34 cellular contexts compared by ENCODE assay signal in the genomic region with DNA sequence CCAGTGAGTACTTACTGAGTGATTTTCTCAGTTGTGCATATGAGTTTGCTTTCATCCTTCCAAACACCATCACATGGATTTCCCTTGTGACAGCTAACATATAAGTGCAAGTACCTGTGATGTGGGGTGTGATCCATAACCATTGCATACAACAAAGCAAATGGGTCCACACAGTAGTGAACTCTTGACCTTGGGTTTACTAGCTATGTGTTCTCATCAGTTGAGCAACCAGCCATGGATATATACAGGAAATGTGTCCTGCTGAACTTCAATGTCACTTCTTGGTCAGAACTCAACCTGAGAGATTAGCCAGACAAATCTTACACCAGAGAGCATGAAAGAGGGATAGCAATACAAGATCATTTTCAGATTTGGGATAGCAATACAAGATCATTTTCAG.
"Had no signal": no experiment of that assay in that cellular context is flagged by ENCODE, and none has a peak within 500 bp of the region (broad histone marks: within the 10 kb centered on the region; RNA-seq: fewer than 3 reads in every experiment).

No MANE protein-coding gene starts in this region.

- H3K4me2 ChIP-seq: neural progenitor cell had no signal

- H3K27ac Mint-ChIP-seq: activated CD4-positive, alpha-beta memory T cell treated with anti-CD3 and anti-CD28 coated beads, Interleukin-2, amount 10 ng/mL, durations not matched to agents 7 days and 5 days; activated CD4-positive, alpha-beta T cell treated with anti-CD3 and anti-CD28 coated beads, Interleukin-2, amount 10 ng/mL, durations not matched to agents 7 days and 5 days; activated naive CD4-positive, alpha-beta T cell treated with anti-CD3 and anti-CD28 coated beads, Interleukin-2, amount 50 U/mL, for 24 hours; activated naive CD8-positive, alpha-beta T cell treated with anti-CD3 and anti-CD28 coated beads, Interleukin-2, amount 50 U/mL, for 24 hours; activated T-helper 17 cell treated with anti-CD3 and anti-CD28 coated beads, Interleukin-2, amount 50 U/mL, for 72 hours; immature natural killer cell; natural killer cell; neural progenitor cell; T-helper 17 cell; WTC11 had no signal

- ATAC-seq: activated naive CD8-positive, alpha-beta T cell treated with anti-CD3 and anti-CD28 coated beads, Interleukin-2, amount 50 U/mL, for 24 hours; activated T-cell treated with anti-CD3 and anti-CD28 coated beads, Interleukin-2, amount 50 U/mL, for 4 hours; activated T-helper 17 cell treated with anti-CD3 and anti-CD28 coated beads, Interleukin-2, amount 50 U/mL, for 72 hours; heart left ventricle; left lung; lower lobe of right lung; natural killer cell; right cardiac atrium; stimulated activated naive CD8-positive, alpha-beta T cell treated with anti-CD3 and anti-CD28 coated beads, Interleukin-15, Interleukin-2, amounts not matched to agents 100 U/mL and 50 U/mL, for 24 hours; T-helper 17 cell; WTC11 had no signal

- H3K9me3 ChIP-seq: heart left ventricle, left lung, lower lobe of right lung, spleen, testis, transverse colon had no signal

- H3K9me3 Mint-ChIP-seq: activated CD4-positive, alpha-beta memory T cell treated with anti-CD3 and anti-CD28 coated beads, Interleukin-2, amount 10 ng/mL, durations not matched to agents 7 days and 5 days; activated CD4-positive, alpha-beta T cell treated with anti-CD3 and anti-CD28 coated beads, Interleukin-2, amount 10 ng/mL, durations not matched to agents 7 days and 5 days; activated naive CD4-positive, alpha-beta T cell treated with anti-CD3 and anti-CD28 coated beads, Interleukin-2, amount 50 U/mL, for 24 hours; activated naive CD8-positive, alpha-beta T cell treated with anti-CD3 and anti-CD28 coated beads, Interleukin-2, amount 50 U/mL, for 24 hours; neural progenitor cell had no signal

- H3K9ac ChIP-seq: neural progenitor cell had no signal

- H3K27ac ChIP-seq: cardiac muscle cell, coronary artery, dorsolateral prefrontal cortex, heart left ventricle, left lung, lower lobe of right lung, neural progenitor cell, spleen, testis, transverse colon had no signal

- H3K36me3 ChIP-seq: cardiac muscle cell, heart left ventricle, left lung, lower lobe of right lung, neural progenitor cell, spleen, transverse colon had no signal

- H3K27me3 Mint-ChIP-seq: activated CD4-positive, alpha-beta memory T cell treated with anti-CD3 and anti-CD28 coated beads, Interleukin-2, amount 10 ng/mL, durations not matched to agents 7 days and 5 days; activated CD4-positive, alpha-beta T cell treated with anti-CD3 and anti-CD28 coated beads, Interleukin-2, amount 10 ng/mL, durations not matched to agents 7 days and 5 days; activated naive CD4-positive, alpha-beta T cell treated with anti-CD3 and anti-CD28 coated beads, Interleukin-2, amount 50 U/mL, for 24 hours; activated naive CD8-positive, alpha-beta T cell treated with anti-CD3 and anti-CD28 coated beads, Interleukin-2, amount 50 U/mL, for 24 hours; activated T-helper 17 cell treated with anti-CD3 and anti-CD28 coated beads, Interleukin-2, amount 50 U/mL, for 72 hours; T-helper 17 cell had no signal

- H3K27me3 ChIP-seq: cardiac muscle cell, heart left ventricle, left lung, neural progenitor cell, spleen, testis, transverse colon had no signal

- H3K4me3 ChIP-seq: cardiac muscle cell, coronary artery, dorsolateral prefrontal cortex, heart left ventricle, left lung, lower lobe of right lung, neural progenitor cell, spleen, testis, transverse colon had no signal

- H3K4me1 Mint-ChIP-seq: activated CD4-positive, alpha-beta memory T cell treated with anti-CD3 and anti-CD28 coated beads, Interleukin-2, amount 10 ng/mL, durations not matched to agents 7 days and 5 days; activated CD4-positive, alpha-beta T cell treated with anti-CD3 and anti-CD28 coated beads, Interleukin-2, amount 10 ng/mL, durations not matched to agents 7 days and 5 days; activated naive CD4-positive, alpha-beta T cell treated with anti-CD3 and anti-CD28 coated beads, Interleukin-2, amount 50 U/mL, for 24 hours; activated naive CD8-positive, alpha-beta T cell treated with anti-CD3 and anti-CD28 coated beads, Interleukin-2, amount 50 U/mL, for 24 hours; activated T-helper 17 cell treated with anti-CD3 and anti-CD28 coated beads, Interleukin-2, amount 50 U/mL, for 72 hours; immature natural killer cell; natural killer cell; neural progenitor cell; T-helper 17 cell had no signal

- H3K4me3 Mint-ChIP-seq: activated CD4-positive, alpha-beta memory T cell treated with anti-CD3 and anti-CD28 coated beads, Interleukin-2, amount 10 ng/mL, durations not matched to agents 7 days and 5 days; activated CD4-positive, alpha-beta T cell treated with anti-CD3 and anti-CD28 coated beads, Interleukin-2, amount 10 ng/mL, durations not matched to agents 7 days and 5 days; activated naive CD4-positive, alpha-beta T cell treated with anti-CD3 and anti-CD28 coated beads, Interleukin-2, amount 50 U/mL, for 24 hours; activated naive CD8-positive, alpha-beta T cell treated with anti-CD3 and anti-CD28 coated beads, Interleukin-2, amount 50 U/mL, for 24 hours; activated T-cell treated with anti-CD3 and anti-CD28 coated beads, Interleukin-2, amount 50 U/mL, for 4 hours; activated T-helper 17 cell treated with anti-CD3 and anti-CD28 coated beads, Interleukin-2, amount 50 U/mL, for 72 hours; immature natural killer cell; natural killer cell; neural progenitor cell; T-helper 17 cell; WTC11 had no signal

- H3K4me1 ChIP-seq: heart left ventricle, left lung, lower lobe of right lung, neural progenitor cell, spleen, testis, transverse colon had no signal

- H2AFZ ChIP-seq: neural progenitor cell had no signal

- DNase-seq: activated CD4-positive, alpha-beta memory T cell treated with anti-CD3 and anti-CD28 coated beads, Interleukin-2, amount 10 ng/mL, durations not matched to agents 7 days and 5 days; activated CD4-positive, alpha-beta T cell treated with anti-CD3 and anti-CD28 coated beads for 1 hour; activated CD4-positive, alpha-beta T cell treated with anti-CD3 and anti-CD28 coated beads, Interleukin-2, amount 10 ng/mL, durations not matched to agents 7 days and 5 days; activated gamma-delta T cell treated with Interleukin-2 at 50 U/mL for 16 hours; activated naive CD8-positive, alpha-beta T cell treated with anti-CD3 and anti-CD28 coated beads, Interleukin-2, amount 50 U/mL, for 24 hours; activated T-cell treated with anti-CD3 and anti-CD28 coated beads, Interleukin-2, amount 50 U/mL, for 4 hours; anterior cingulate cortex; cerebellar nuclear complex; dorsolateral prefrontal cortex; effector memory CD4-positive, alpha-beta T cell; heart left ventricle; hypothalamus; immature natural killer cell; kidney glomerular epithelial cell; left lung; lower lobe of right lung; mesendoderm; natural killer cell; occipital lobe; spleen; stimulated activated CD4-positive, alpha-beta T cell treated with anti-CD3 and anti-CD28 coated beads, Interleukin-2, amount 100 ng/mL, for 48 hours; stimulated activated naive CD8-positive, alpha-beta T cell treated with anti-CD3 and anti-CD28 coated beads, Interleukin-15, Interleukin-2, amounts not matched to agents 100 U/mL and 50 U/mL, for 24 hours; SW 1271; T-helper 17 cell; T1000; testis; transverse colon had no signal

- H3K36me3 Mint-ChIP-seq: activated naive CD4-positive, alpha-beta T cell treated with anti-CD3 and anti-CD28 coated beads, Interleukin-2, amount 50 U/mL, for 24 hours; immature natural killer cell; natural killer cell; neural progenitor cell; WTC11 had no signal
